Comparison of ENCODE assay signal across 31 cellular contexts in genomic region chr5:9245071-9245470, GRCh38.
A peak's percentile ranks its signal among the peaks of the same experiment; 100 is the strongest.
DNase-seq lines count a peak whose midpoint lies in the region; ATAC-seq, FAIRE-seq and TF ChIP-seq lines count a peak whose summit lies in the region.
"Had no signal": no experiment of that assay in that cellular context is flagged by ENCODE, and none has a peak within 500 bp of the region (broad histone marks: within the 10 kb centered on the region; RNA-seq: fewer than 3 reads in every experiment).

No MANE protein-coding gene starts in this region.

- no peaks in the 10 kb centered on the region for H3K9me3 Mint-ChIP-seq in astrocyte (ENCODE audit: unreplicated experiment)
- H3K9me3 Mint-ChIP-seq: activated naive CD8-positive, alpha-beta T cell treated with anti-CD3 and anti-CD28 coated beads for 36 hours; dendritic cell treated with granulocyte-macrophage colony-stimulating factor and Interleukin-4, amounts not matched to agents 40 ng/mL and 50 ng/mL, for 4 days; nephron had no signal

- H3K4me2 ChIP-seq in astrocyte (ENCODE audit: low read length) (no peak overlapping the region), smooth muscle cell (peak overlapping the region; percentile 53)

- TF ChIP-seq CTCF in astrocyte (IDR thresholded peaks at IDR 0.05; ENCODE audit: insufficient read depth, low read depth, low read length) (no peak), smooth muscle cell (IDR thresholded peaks at IDR 0.05; ENCODE audit: borderline replicate concordance, insufficient read depth, poor library complexity, severe bottlenecking) (no peak), testis (IDR thresholded peaks at IDR 0.05) (no peak)

- H3K4me1 Mint-ChIP-seq in astrocyte (ENCODE audit: low read depth, unreplicated experiment) = peaks cover 9% of the 10 kb centered on the region
- H3K4me1 Mint-ChIP-seq: activated naive CD8-positive, alpha-beta T cell treated with anti-CD3 and anti-CD28 coated beads for 36 hours; nephron; T-helper 17 cell had no signal

- no peak overlapping the region for H3K4me3 Mint-ChIP-seq in astrocyte (ENCODE audit: unreplicated experiment)
- H3K4me3 Mint-ChIP-seq: activated CD8-positive, alpha-beta T cell treated with anti-CD3 and anti-CD28 coated beads for 36 hours; activated naive CD8-positive, alpha-beta T cell treated with anti-CD3 and anti-CD28 coated beads for 36 hours; dendritic cell treated with granulocyte-macrophage colony-stimulating factor and Interleukin-4, amounts not matched to agents 40 ng/mL and 50 ng/mL, for 4 days; nephron; T-helper 17 cell; type B pancreatic cell had no signal

- H3K27me3 Mint-ChIP-seq in astrocyte (ENCODE audit: low read depth, unreplicated experiment) = no peaks in the 10 kb centered on the region
- H3K27me3 Mint-ChIP-seq: activated CD8-positive, alpha-beta T cell treated with anti-CD3 and anti-CD28 coated beads for 36 hours; activated naive CD8-positive, alpha-beta T cell treated with anti-CD3 and anti-CD28 coated beads for 36 hours; dendritic cell treated with granulocyte-macrophage colony-stimulating factor and Interleukin-4, amounts not matched to agents 40 ng/mL and 50 ng/mL, for 4 days; T-helper 17 cell; type B pancreatic cell had no signal

- H3K27ac ChIP-seq in astrocyte (ENCODE audit: low read depth, low read length) (no peak overlapping the region), smooth muscle cell (ENCODE audit: low read depth) (peak overlapping the region; percentile 86), testis (no peak overlapping the region)
- H3K27ac ChIP-seq: esophagus squamous epithelium, Peyer's patch, SJCRH30 had no signal

- H3K36me3 Mint-ChIP-seq in astrocyte (ENCODE audit: low read depth, unreplicated experiment) = no peaks in the 10 kb centered on the region
- H3K36me3 Mint-ChIP-seq: activated naive CD8-positive, alpha-beta T cell treated with anti-CD3 and anti-CD28 coated beads for 36 hours had no signal

- intact Hi-C loops in testis (cut with DNase I; ENCODE audit: low total_unique reads) = no loop called here

- H2AFZ ChIP-seq in astrocyte (ENCODE audit: low read depth, low read length) = no peak overlapping the region
- H2AFZ ChIP-seq in smooth muscle cell (ENCODE audit: low read depth) = no peak overlapping the region

- H3K4me3 ChIP-seq in astrocyte (ENCODE audit: insufficient read depth, low read depth, low read length) (no peak overlapping the region), smooth muscle cell (no peak overlapping the region), testis (no peak overlapping the region)
- H3K4me3 ChIP-seq: esophagus squamous epithelium, mucosa of descending colon, Peyer's patch, SJCRH30 had no signal

- H3K27me3 ChIP-seq in astrocyte (ENCODE audit: insufficient read depth, low read length) = no peaks in the 10 kb centered on the region
- H3K27me3 ChIP-seq in smooth muscle cell (ENCODE audit: low read depth) = no peaks in the 10 kb centered on the region
- no peaks in the 10 kb centered on the region for H3K27me3 ChIP-seq in testis
- H3K27me3 ChIP-seq: esophagus squamous epithelium, Peyer's patch, SJCRH30 had no signal

- no peaks in the 10 kb centered on the region for H3K36me3 ChIP-seq in astrocyte (ENCODE audit: insufficient read depth, low read length)
- no peaks in the 10 kb centered on the region for H3K36me3 ChIP-seq in smooth muscle cell (ENCODE audit: low read depth)
- no peaks in the 10 kb centered on the region for H3K36me3 ChIP-seq in testis (ENCODE audit: low read depth, missing control alignments)
- H3K36me3 ChIP-seq: esophagus squamous epithelium, Peyer's patch, SJCRH30 had no signal

- TF ChIP-seq POLR2A in testis (IDR thresholded peaks at IDR 0.05) = no peak

- H3K9ac ChIP-seq in astrocyte (ENCODE audit: low read length) (no peak overlapping the region), smooth muscle cell (ENCODE audit: low read depth) (peak overlapping the region; percentile 58)

- no peak for ATAC-seq in GM19397 (IDR thresholded peaks at IDR 0.05; ENCODE audit: unreplicated experiment)
- no peak for ATAC-seq in GM18511 (IDR thresholded peaks at IDR 0.05; ENCODE audit: unreplicated experiment)
- ATAC-seq: activated CD8-positive, alpha-beta T cell treated with anti-CD3 and anti-CD28 coated beads for 36 hours; left ventricle myocardium superior; mucosa of descending colon; right cardiac atrium; T-helper 17 cell had no signal

- H3K9me3 ChIP-seq in astrocyte (ENCODE audit: insufficient read depth, low read depth, low read length) = no peaks in the 10 kb centered on the region
- H3K9me3 ChIP-seq in smooth muscle cell (replicated peaks; ENCODE audit: low read depth) = no peaks in the 10 kb centered on the region
- H3K9me3 ChIP-seq in testis = no peaks in the 10 kb centered on the region
- H3K9me3 ChIP-seq: Caco-2, esophagus squamous epithelium, mucosa of descending colon, Peyer's patch, SJCRH30 had no signal

- no peak for FAIRE-seq in astrocyte (lab: Jason Lieb, UNC)
- FAIRE-seq: endometrium, keratinocyte had no signal

- H3K4me1 ChIP-seq in astrocyte (ENCODE audit: insufficient read depth, low read length) = no peaks in the 10 kb centered on the region
- no peaks in the 10 kb centered on the region for H3K4me1 ChIP-seq in smooth muscle cell (ENCODE audit: low read depth)
- H3K4me1 ChIP-seq in testis = no peaks in the 10 kb centered on the region
- H3K4me1 ChIP-seq: esophagus squamous epithelium, Peyer's patch, SJCRH30 had no signal

- no peaks in the 10 kb centered on the region for H3F3A ChIP-seq in smooth muscle cell (ENCODE audit: low read depth)

- 53% methylated on average over 3 of the region's 3 CpGs for WGBS in smooth muscle cell (ENCODE audit: low lambda C conversion rate)
- 72 to 88% methylated on average over 3 of the region's 3 CpGs for WGBS in testis, 2 donors

- DNase-seq in HT1080 (ENCODE audit: low read depth) (peak; percentile 66), astrocyte (ENCODE audit: low read depth) (peak; percentile 19), islet precursor cell (peak; percentile 54), smooth muscle cell (lab: John Stamatoyannopoulos, UW; ENCODE audit: unreplicated experiment) (no peak), testis (no peak)
- DNase-seq: activated CD4-positive, alpha-beta T cell treated with anti-CD3 and anti-CD28 coated beads for 1 hour; activated CD8-positive, alpha-beta T cell treated with anti-CD3 and anti-CD28 coated beads for 36 hours; activated effector memory CD4-positive, alpha-beta T cell treated with anti-CD3 and anti-CD28 coated beads, Interleukin-2, amount 50 U/mL, for 16 hours; activated naive CD8-positive, alpha-beta T cell treated with anti-CD3 and anti-CD28 coated beads for 36 hours; aorta; Caco-2; DMS79 treated with DMSO at 0.1 percent for 48 hours; esophagus squamous epithelium; left ventricle myocardium superior; mucosa of descending colon; NCI-H1105 treated with DMSO at 0.1 percent for 48 hours; NCI-H2029 treated with DMSO at 0.1 percent for 48 hours; NCI-H2227 treated with DMSO at 0.1 percent for 48 hours; NCI-H69; Peyer's patch; right cardiac atrium; SJCRH30; stimulated activated CD4-positive, alpha-beta T cell treated with anti-CD3 and anti-CD28 coated beads, Interleukin-2, amount 100 ng/mL, for 48 hours; T-helper 17 cell had no signal

- peak overlapping the region; percentile 36 for H3K27ac Mint-ChIP-seq in astrocyte (ENCODE audit: unreplicated experiment)
- H3K27ac Mint-ChIP-seq: activated CD8-positive, alpha-beta T cell treated with anti-CD3 and anti-CD28 coated beads for 36 hours; activated naive CD8-positive, alpha-beta T cell treated with anti-CD3 and anti-CD28 coated beads for 36 hours; dendritic cell treated with granulocyte-macrophage colony-stimulating factor and Interleukin-4, amounts not matched to agents 40 ng/mL and 50 ng/mL, for 4 days; nephron; T-helper 17 cell; type B pancreatic cell had no signal

- no peaks in the 10 kb centered on the region for H4K20me1 ChIP-seq in astrocyte (ENCODE audit: insufficient read depth, low read length)
- no peaks in the 10 kb centered on the region for H4K20me1 ChIP-seq in smooth muscle cell (ENCODE audit: low read depth)

- H3K79me2 ChIP-seq in astrocyte (ENCODE audit: insufficient read depth, low read length) (no peaks in the 10 kb centered on the region), smooth muscle cell (ENCODE audit: low read depth) (no peaks in the 10 kb centered on the region)

Comparison
In these comparisons a context has a peak if more than half of its experiments do, and no peak if none do; other contexts are left out.
1. DNase-seq: peak in HT1080 (single experiment), astrocyte (single experiment) and islet precursor cell (single experiment); none in smooth muscle cell (single experiment) and testis (single experiment).